In genomic region chr16:11435576-11435975, GRCh38 we compare ENCODE assay signal across 7 cellular contexts.
"Had no signal": no experiment of that assay in that cellular context is flagged by ENCODE, and none has a peak within 500 bp of the region (broad histone marks: within the 10 kb centered on the region; RNA-seq: fewer than 3 reads in every experiment).

No MANE protein-coding gene starts in this region.

- H3K4me2 ChIP-seq: GM23338 had no signal

- H3K4me3 Mint-ChIP-seq: GM23338, H9, IgD-negative memory B cell had no signal

- H3K4me1 Mint-ChIP-seq: GM23338, H9, IgD-negative memory B cell had no signal

- DNase-seq: H9, HCEC 1CT had no signal

- ATAC-seq: GM23338 had no signal

- H2AFZ ChIP-seq: GM23338 had no signal

- FAIRE-seq: H1, H54, HTR-8/SVneo had no signal

- H3K4me3 ChIP-seq: GM23338 had no signal

- H3K27ac Mint-ChIP-seq: GM23338, H9, IgD-negative memory B cell had no signal
